ENCODE assay signal across 17 cellular contexts in genomic region chr4:73702796-73703287, GRCh38. TPM values are rescaled to one million over a fixed set of nuclear protein-coding genes. Genes with fewer than 3 reads are reported as not detected.
DNase-seq lines count a peak whose midpoint lies in the region; ATAC-seq, FAIRE-seq and TF ChIP-seq lines count a peak whose summit lies in the region.
"Had no signal": no experiment of that assay in that cellular context is flagged by ENCODE, and none has a peak within 500 bp of the region (broad histone marks: within the 10 kb centered on the region; RNA-seq: fewer than 3 reads in every experiment).

No MANE protein-coding gene starts in this region.

- H3K4ac ChIP-seq in IMR-90 (ENCODE audit: low read depth, low read length) (peak overlapping the region; percentile 86), mesenchymal stem cell (ENCODE audit: low read depth in 1 of 2, low read length in 2 of 2) (peak overlapping the region; percentile 60 to 70)

- no peak overlapping the region for H3K56ac ChIP-seq in IMR-90 (ENCODE audit: extremely low read depth, insufficient read depth, low read length)

- H2AK5ac ChIP-seq in IMR-90 (ENCODE audit: low read depth, low read length) (peak overlapping the region; percentile 93), mesenchymal stem cell (ENCODE audit: low read length, severe bottlenecking) (peak overlapping the region; percentile 53)

- BruUV-seq in IMR-90 (replicated peaks; lab: Mats Ljungman, UMichigan) (no TSS peak), K562 (replicated peaks; lab: Mats Ljungman, UMichigan) (no TSS peak)

- H2AK9ac ChIP-seq in IMR-90 (replicated peaks; ENCODE audit: low read depth, low read length, poor library complexity) = no peak overlapping the region

- WGBS in IMR-90 (ENCODE audit: extremely low coverage in 2 of 2, insufficient read length in 1 of 2), 2 experiments = no CpG with 5 or more reads among the region's 2 CpGs
- 88% methylated on average over 2 of the region's 2 CpGs for WGBS in K562 (ENCODE audit: insufficient coverage, low coverage, missing lambda C conversion rate)
- 67% methylated on average over 2 of the region's 2 CpGs for WGBS in mesenchymal stem cell

- H2BK12ac ChIP-seq in mesenchymal stem cell (ENCODE audit: low read length in 2 of 2) = peak overlapping the region; percentile 40 to 95

- TF ChIP-seq POLR2A in IMR-90 (IDR thresholded peaks at IDR 0.05; ENCODE audit: low read depth, low read length) (no peak), K562 (conservative IDR thresholded peaks at IDR 0.05) (no peak)

- CTCF ChIA-PET in IMR-90 (lab: Yijun Ruan, JAX) = no interaction called here
- CTCF ChIA-PET in K562 (lab: Yijun Ruan, JAX; ENCODE audit: low intra/inter-chr PET ratio) = no interaction called here

- H4K20me1 ChIP-seq in BLaER1 treated with 17β-estradiol and CSF1 and Interleukin-3, amounts not matched to agents 10 nM and 100 nM = no peaks in the 10 kb centered on the region
- H4K20me1 ChIP-seq in IMR-90 (ENCODE audit: insufficient read depth, low read length) (no peaks in the 10 kb centered on the region), K562 (replicated peaks; ENCODE audit: control insufficient read depth, insufficient read depth, low read length) (no peaks in the 10 kb centered on the region)

- H3K14ac ChIP-seq in IMR-90 (replicated peaks; ENCODE audit: low read depth, low read length) (peak overlapping the region; percentile 74), mesenchymal stem cell (ENCODE audit: low read length in 2 of 2) (no peak overlapping the region)

- H3K4me1 ChIP-seq in BLaER1 treated with 17β-estradiol and CSF1 and Interleukin-3, amounts not matched to agents 10 nM and 100 nM = peaks cover 9 to 89% (median 33%) of the 10 kb centered on the region in 10 experiments
- H3K4me1 ChIP-seq in IMR-90 (ENCODE audit: control insufficient read depth, insufficient read depth, low read length) = peaks cover 17% of the 10 kb centered on the region
- peaks cover 0 to 54% of the 10 kb centered on the region in 2 experiments; a peak in 4 of 5 replicates for H3K4me1 ChIP-seq in K562 (replicated peaks in 1 of 2; ENCODE audit: control insufficient read depth in 2 of 2, insufficient read depth in 2 of 2, low read length in 2 of 2)
- H3K4me1 ChIP-seq in mesenchymal stem cell (ENCODE audit: control insufficient read depth, insufficient read depth, low read depth, low read length) = peaks cover 9% of the 10 kb centered on the region
- H3K4me1 ChIP-seq: Peyer's patch had no signal

- H2BK5ac ChIP-seq in IMR-90 (ENCODE audit: low read depth, low read length, poor library complexity, severe bottlenecking) (no peak overlapping the region), mesenchymal stem cell (ENCODE audit: low read depth, low read length, poor library complexity, severe bottlenecking) (no peak overlapping the region)

- H3K36me3 ChIP-seq in BLaER1 treated with 17β-estradiol and CSF1 and Interleukin-3, amounts not matched to agents 10 nM and 100 nM = no peaks in the 10 kb centered on the region
- H3K36me3 ChIP-seq in IMR-90 (ENCODE audit: control insufficient read depth, insufficient read depth, low read length) (no peaks in the 10 kb centered on the region), K562 (ENCODE audit: control insufficient read depth, insufficient read depth, low read length) (no peaks in the 10 kb centered on the region), mesenchymal stem cell (ENCODE audit: control insufficient read depth in 1 of 2, insufficient read depth in 2 of 2, low read depth in 1 of 2, low read length in 2 of 2) (no peaks in the 10 kb centered on the region)
- H3K36me3 ChIP-seq: Peyer's patch had no signal

- no peak for FAIRE-seq in K562 (lab: Jason Lieb, UNC)
- FAIRE-seq: D721Med had no signal

- H4K5ac ChIP-seq in IMR-90 (ENCODE audit: low read depth, low read length) = peak overlapping the region; percentile 55; the same call in 1 of the 2 replicates

- H3K9me1 ChIP-seq in IMR-90 (ENCODE audit: insufficient read depth, low read length) (peaks cover 9% of the 10 kb centered on the region), K562 (ENCODE audit: control insufficient read depth, insufficient read depth, low read length) (no peaks in the 10 kb centered on the region)

- no peak for TF ChIP-seq EP300 in K562 (IDR thresholded peaks at IDR 0.05; ENCODE audit: low read length)

- H4K8ac ChIP-seq in IMR-90 (ENCODE audit: low read depth in 2 of 2, low read length in 2 of 2) (peak overlapping the region in 1 of 2 experiments; percentile 26; a peak in 2 of 4 replicates), mesenchymal stem cell (ENCODE audit: low read length) (peak overlapping the region; percentile 47)

- no peaks in the 10 kb centered on the region for H3K27me3 ChIP-seq in BLaER1 treated with 17β-estradiol and CSF1 and Interleukin-3, amounts not matched to agents 10 nM and 100 nM
- H3K27me3 ChIP-seq in IMR-90 (ENCODE audit: control insufficient read depth, insufficient read depth, low read length) = no peaks in the 10 kb centered on the region
- no peaks in the 10 kb centered on the region for H3K27me3 ChIP-seq in K562 (ENCODE audit: control insufficient read depth in 2 of 2, insufficient read depth in 2 of 2, low read length in 2 of 2)
- no peaks in the 10 kb centered on the region for H3K27me3 ChIP-seq in mesenchymal stem cell (ENCODE audit: control insufficient read depth in 1 of 2, insufficient read depth in 1 of 2, low read length in 2 of 2)
- H3K27me3 ChIP-seq: Peyer's patch had no signal

- H2BK120ac ChIP-seq in IMR-90 (ENCODE audit: low read depth, low read length) (peak overlapping the region; percentile 89), mesenchymal stem cell (ENCODE audit: low read depth, low read length) (peak overlapping the region; percentile 92)

- H3K79me2 ChIP-seq in K562 (ENCODE audit: control insufficient read depth, insufficient read depth, low read length) = no peaks in the 10 kb centered on the region

- POLR2A ChIA-PET in IMR-90 (lab: Charles Lee; ENCODE audit: unreplicated experiment) (no interaction called here), K562 (lab: Yijun Ruan, JAX) (no interaction called here)

- TF ChIP-seq CTCF in IMR-90 (conservative IDR thresholded peaks at IDR 0.05; ENCODE audit: low read depth, low read length) = no peak
- no peak for TF ChIP-seq CTCF in K562 (IDR thresholded peaks at IDR 0.05 in 2 of 3, conservative IDR thresholded peaks at IDR 0.05 in 1 of 3; ENCODE audit: insufficient read depth in 2 of 3, low read depth in 1 of 3, low read length in 3 of 3)

- no peak overlapping the region for H3K4me3 ChIP-seq in BLaER1 treated with 17β-estradiol and CSF1 and Interleukin-3, amounts not matched to agents 10 nM and 100 nM
- H3K4me3 ChIP-seq in IMR-90 (ENCODE audit: insufficient read depth, low read depth, low read length) (no peak overlapping the region), K562 (no peak overlapping the region), mesenchymal stem cell (ENCODE audit: insufficient read depth in 1 of 2, low read depth in 1 of 2, low read length in 2 of 2) (no peak overlapping the region)
- H3K4me3 ChIP-seq: Peyer's patch had no signal

- no peaks in the 10 kb centered on the region for H3K9me3 ChIP-seq in BLaER1 treated with 17β-estradiol and CSF1 and Interleukin-3, amounts not matched to agents 10 nM and 100 nM (replicated peaks in 1 of 11)
- H3K9me3 ChIP-seq in IMR-90 (ENCODE audit: control insufficient read depth, insufficient read depth, low read length) (no peaks in the 10 kb centered on the region), K562 (replicated peaks; ENCODE audit: control insufficient read depth, insufficient read depth, low read depth, low read length) (no peaks in the 10 kb centered on the region), mesenchymal stem cell (ENCODE audit: control insufficient read depth, low read length) (no peaks in the 10 kb centered on the region)
- H3K9me3 ChIP-seq: Peyer's patch had no signal

- H3K27ac ChIP-seq in BLaER1 treated with 17β-estradiol and CSF1 and Interleukin-3, amounts not matched to agents 10 nM and 100 nM = peak overlapping the region in 6 of 11 experiments; percentile 64 to 90 (median 84); a peak in 9 of 22 replicates
- H3K27ac ChIP-seq in IMR-90 (ENCODE audit: insufficient read depth, low read length) = no peak overlapping the region
- peak overlapping the region; percentile 84 for H3K27ac ChIP-seq in K562 (ENCODE audit: extremely low read depth, low read depth, low read length)
- no peak overlapping the region for H3K27ac ChIP-seq in mesenchymal stem cell (ENCODE audit: low read length, poor library complexity, severe bottlenecking)
- H3K27ac ChIP-seq: Peyer's patch had no signal

- H3K9ac ChIP-seq in BLaER1 treated with 17β-estradiol and CSF1 and Interleukin-3, amounts not matched to agents 10 nM and 100 nM = no peak overlapping the region; a peak in 1 of 22 replicates
- no peak overlapping the region for H3K9ac ChIP-seq in IMR-90 (ENCODE audit: low read depth, low read length)
- H3K9ac ChIP-seq in K562 (ENCODE audit: insufficient read depth in 1 of 2, low read depth in 2 of 2, low read length in 2 of 2) = 0 out of 4 replicates have a peak overlapping the region, but pooled peaks of 1 of the 2 experiments have one; percentile 38
- H3K9ac ChIP-seq in mesenchymal stem cell (ENCODE audit: low read length) = no peak overlapping the region

- peak overlapping the region; percentile 85 for H2BK15ac ChIP-seq in IMR-90 (ENCODE audit: low read depth, low read length)
- H2BK15ac ChIP-seq in mesenchymal stem cell (ENCODE audit: low read depth, poor library complexity, severe bottlenecking) = peak overlapping the region; percentile 73

- H3K18ac ChIP-seq in IMR-90 (ENCODE audit: low read depth, low read length) = peak overlapping the region; percentile 77
- H3K18ac ChIP-seq in mesenchymal stem cell (ENCODE audit: low read depth in 1 of 2, low read length in 2 of 2) = peak overlapping the region; percentile 37 to 94

- H3K4me2 ChIP-seq in BLaER1 treated with 17β-estradiol and CSF1 and Interleukin-3, amounts not matched to agents 10 nM and 100 nM = peak overlapping the region in 4 of 11 experiments; percentile 78 to 92 (median 84); a peak in 7 of 22 replicates
- H3K4me2 ChIP-seq in IMR-90 (ENCODE audit: low read depth, low read length) (no peak overlapping the region), K562 (ENCODE audit: insufficient read depth, low read length) (0 out of 2 replicates have a peak overlapping the region, but pooled peaks have one; percentile 13), mesenchymal stem cell (ENCODE audit: low read length, poor library complexity, severe bottlenecking) (no peak overlapping the region)

- H4K91ac ChIP-seq in IMR-90 (ENCODE audit: insufficient read depth, low read depth, low read length) = peak overlapping the region; percentile 51; the same call in 1 of the 2 replicates
- H4K91ac ChIP-seq in mesenchymal stem cell (ENCODE audit: low read length) = no peak overlapping the region

- in situ Hi-C loops in IMR-90 (cut with MboI; ENCODE audit: low sequenced_read_pairs) = loop anchor here (25.0 kb wide), 1 partner anchor 934 kb away; no protein-coding TSS in a partner anchor
- in situ Hi-C loops in K562 (cut with MboI) = loop anchor here (25.0 kb wide), 1 partner anchor 959 kb away; no protein-coding TSS in a partner anchor

- peak overlapping the region; percentile 92 for H2BK20ac ChIP-seq in IMR-90 (ENCODE audit: low read depth, low read length)

- dilution Hi-C loops in IMR-90 (cut with HindIII; ENCODE audit: low sequenced_read_pairs, unreplicated experiment) = no loop called here

- H3K23ac ChIP-seq in IMR-90 (ENCODE audit: low read depth, low read length) = peak overlapping the region; percentile 50; the same call in 1 of the 2 replicates
- H3K23ac ChIP-seq in mesenchymal stem cell (ENCODE audit: low read length in 2 of 2) = no peak overlapping the region

- no peak for TF ChIP-seq RAD21 in IMR-90 (IDR thresholded peaks at IDR 0.05; ENCODE audit: low read length)
- TF ChIP-seq RAD21 in K562 (CRISPR knock-in tag; conservative IDR thresholded peaks at IDR 0.05 in 1 of 2, IDR thresholded peaks at IDR 0.05 in 1 of 2) = no peak

- no peak overlapping the region for H2AFZ ChIP-seq in IMR-90 (replicated peaks; ENCODE audit: low read length, poor library complexity)
- H2AFZ ChIP-seq in K562 (ENCODE audit: low read depth, low read length) = peak overlapping the region; percentile 86
- H2AFZ ChIP-seq in mesenchymal stem cell (ENCODE audit: low read depth, low read length) = no peak overlapping the region

- peak; percentile 49 for DNase-seq in IMR-90
- DNase-seq in K562 (ENCODE audit: extremely low read depth in 1 of 4, low spot score in 3 of 4) = no peak
- DNase-seq in mesenchymal stem cell = no peak
- no peak for DNase-seq in inferior parietal cortex (ENCODE audit: extremely low spot score)
- no peak for DNase-seq in kidney tubule cell (ENCODE audit: low spot score)
- DNase-seq: ACHN; CD4-positive, alpha-beta memory T cell; GOT3; NCI-H1105; NCI-H1694 treated with DMSO at 0.1 percent for 48 hours; NCI-H345; Peyer's patch; SHP77 treated with DMSO at 0.1 percent for 48 hours had no signal

- H3K79me1 ChIP-seq in IMR-90 (ENCODE audit: low read depth in 1 of 2, low read length in 2 of 2) = no peaks in the 10 kb centered on the region
- H3K79me1 ChIP-seq in mesenchymal stem cell (replicated peaks; ENCODE audit: low read length, poor library complexity, severe bottlenecking) = no peaks in the 10 kb centered on the region

- ATAC-seq in IMR-90 (ENCODE audit: low read depth) (no peak), K562 (no peak), HG02885 (IDR thresholded peaks at IDR 0.05; ENCODE audit: poor library complexity, unreplicated experiment) (no peak), GM19328 (IDR thresholded peaks at IDR 0.05; ENCODE audit: unreplicated experiment) (no peak)

- intact Hi-C loops in IMR-90 (cut with micrococcal nuclease) = no loop called here
- intact Hi-C loops in K562 (cut with micrococcal nuclease) = no loop called here

RNA-seq across cellular contexts. Expression of gene CXCL8, which starts 37.5 kb away (rescaled TPM):
- total RNA-seq in IMR-90 (2012; rRNA removed) (2.7 and 3.3 TPM in 2 replicates), K562 (2014; rRNA removed) (1.8 and 2.2 TPM in 2 replicates), K562 (2014; rRNA removed; fragmentation: Illumina TruSeq; extraction: Trizol) (4.8 and 6.2 TPM in 2 replicates), K562 (2015; rRNA removed; fragmentation: Illumina TruSeq; extraction: Trizol) (1.0 and 1.6 TPM in 2 replicates), K562 (2021) (3.2 and 3.3 TPM in 2 replicates)
- polyA plus RNA-seq in IMR-90 (2012; rRNA removed) (2.2 and 3.0 TPM in 2 replicates), K562 (2011; rRNA removed) (3.4 and 7.7 TPM in 2 replicates), K562 (2014; fragmentation: Illumina TruSeq; extraction: Trizol) (2.9 and 3.3 TPM in 2 replicates), K562 (2014; fragmentation: Nextera tagmentation; extraction: Ambion mirVana) (1 to 10 TPM; 5.8 to 6.9 TPM), K562 (2014; rRNA removed) (2.5 and 2.8 TPM in 2 replicates)
- polyA plus RNA-seq in IMR-90 (2012; cell fraction: cytosol; rRNA removed) = 0.67 and 2.0 TPM in 2 replicates
- 0.67 and 14.4 TPM in 2 replicates for polyA plus RNA-seq in IMR-90 (2012; cell fraction: nucleus; rRNA removed; ENCODE audit: low replicate concordance)
- 5.3 and 6.5 TPM in 2 replicates for total RNA-seq in K562 (2011; cell fraction: chromatin; rRNA removed; ENCODE audit: low replicate concordance)
- 5.8 and 9.7 TPM in 2 replicates for total RNA-seq in K562 (2011; cell fraction: nucleolus; rRNA removed)
- 6.0 and 11.8 TPM in 2 replicates for total RNA-seq in K562 (2011; cell fraction: nucleoplasm; rRNA removed)
- polyA plus RNA-seq in K562 (2011; cell fraction: cytosol; rRNA removed) = 1.00 and 1.1 TPM in 2 replicates
- 6.8 and 9.9 TPM in 2 replicates for polyA plus RNA-seq in K562 (2011; cell fraction: nucleus; rRNA removed)
- polyA plus RNA-seq in K562 (2012) = 8.8 and 15.3 TPM in 2 replicates
- polyA minus RNA-seq in K562 (2011; rRNA and poly(A)+ RNA removed) = 5.1 and 7.4 TPM in 2 replicates
- polyA minus RNA-seq in K562 (2011; cell fraction: cytosol; rRNA and poly(A)+ RNA removed) = 3.6 and 6.0 TPM in 2 replicates
- polyA minus RNA-seq in K562 (2011; cell fraction: nucleus; rRNA and poly(A)+ RNA removed) = 4.9 and 5.5 TPM in 2 replicates
- polyA plus RNA-seq in mesenchymal stem cell (2013, experiment 1 of 2) = 35.4 TPM
- polyA plus RNA-seq in mesenchymal stem cell (2013, experiment 2 of 2) = 37.7 TPM

Comparison
In these comparisons a context has a peak if more than half of its experiments do, and no peak if none do; other contexts are left out.
1. H3K27ac ChIP-seq: peak in BLaER1 treated with 17β-estradiol and CSF1 and Interleukin-3, amounts not matched to agents 10 nM and 100 nM (6 of 11) and K562 (single experiment); none in IMR-90 (single experiment) and mesenchymal stem cell (single experiment).